In the genomic region with DNA sequence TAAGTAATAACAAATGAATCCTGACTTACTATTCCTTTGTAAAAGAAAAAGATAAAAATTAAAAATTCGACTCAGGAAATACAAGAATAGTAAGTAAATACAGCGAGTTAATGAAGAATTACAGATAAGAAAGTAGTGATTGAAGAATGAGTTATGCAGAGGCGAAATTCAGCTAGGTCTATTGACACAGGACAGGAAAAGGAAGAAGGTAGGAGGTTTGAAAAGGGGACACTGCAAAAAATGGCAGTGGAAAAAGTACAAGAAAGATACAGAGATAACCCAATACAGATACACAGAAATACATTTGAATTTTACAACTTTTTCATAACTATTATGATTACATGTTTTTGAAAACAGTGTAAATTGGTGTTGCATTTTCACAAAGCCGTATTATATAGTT, we compare ENCODE assay signal across 1 cellular context.
TF ChIP-seq lines count a peak whose summit lies in the region.

No MANE protein-coding gene starts in this region.

TF ChIP-seq in IMR-90, 13 proteins besides CTCF, POLR2A, EP300 and RAD21:
- TF ChIP-seq, protein P1, sequence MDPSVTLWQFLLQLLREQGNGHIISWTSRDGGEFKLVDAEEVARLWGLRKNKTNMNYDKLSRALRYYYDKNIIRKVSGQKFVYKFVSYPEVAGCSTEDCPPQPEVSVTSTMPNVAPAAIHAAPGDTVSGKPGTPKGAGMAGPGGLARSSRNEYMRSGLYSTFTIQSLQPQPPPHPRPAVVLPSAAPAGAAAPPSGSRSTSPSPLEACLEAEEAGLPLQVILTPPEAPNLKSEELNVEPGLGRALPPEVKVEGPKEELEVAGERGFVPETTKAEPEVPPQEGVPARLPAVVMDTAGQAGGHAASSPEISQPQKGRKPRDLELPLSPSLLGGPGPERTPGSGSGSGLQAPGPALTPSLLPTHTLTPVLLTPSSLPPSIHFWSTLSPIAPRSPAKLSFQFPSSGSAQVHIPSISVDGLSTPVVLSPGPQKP (IDR thresholded peaks at IDR 0.05; ENCODE audit: borderline replicate concordance, low read depth, low read length) = no peak
TF ChIP-seq in IMR-90: peak in this region for 0.
